In the genomic region with DNA sequence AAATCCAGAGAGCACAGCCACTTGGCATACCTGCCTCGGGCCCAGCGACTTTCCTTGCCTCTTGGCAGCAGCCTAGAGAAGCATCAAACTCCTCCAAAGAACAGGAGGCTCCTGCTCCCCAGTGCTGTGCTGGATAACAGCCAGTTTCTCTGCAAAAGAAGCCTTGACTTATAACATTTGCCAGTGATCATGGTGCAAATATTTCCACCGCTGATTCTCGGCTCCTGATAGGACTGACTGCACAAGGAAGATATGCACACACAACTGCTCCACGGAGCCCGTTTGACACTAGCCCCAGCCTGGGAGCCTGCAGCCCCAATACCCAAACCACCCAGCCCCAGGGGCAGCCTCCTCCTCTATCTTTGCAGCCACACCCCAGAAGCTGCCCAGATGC, we compare ENCODE assay signal across 10 cellular contexts. TPM values are rescaled to one million over a fixed set of nuclear protein-coding genes. Genes with fewer than 3 reads are reported as not detected.
A peak's percentile ranks its signal among the peaks of the same experiment; 100 is the strongest.
DNase-seq lines count a peak whose midpoint lies in the region; ATAC-seq and TF ChIP-seq lines count a peak whose summit lies in the region.
"Had no signal": no experiment of that assay in that cellular context is flagged by ENCODE, and none has a peak within 500 bp of the region (broad histone marks: within the 10 kb centered on the region; RNA-seq: fewer than 3 reads in every experiment).

No MANE protein-coding gene starts in this region.

- DNase-seq in NCI-H226 (peak; percentile 70), colonic mucosa (peak; percentile 37), mucosa of descending colon (peak in 1 of 3 donors; percentile 50), tibial artery (peak; percentile 66 to 83), OCI-LY7 (ENCODE audit: low spot score) (no peak)
- DNase-seq in activated CD4-positive, CD25-positive, alpha-beta regulatory T cell (lab: John Stamatoyannopoulos, UW) = no peak
- DNase-seq: activated naive CD8-positive, alpha-beta T cell treated with anti-CD3 and anti-CD28 coated beads for 36 hours; kidney glomerular epithelial cell; NCI-H1048 had no signal

- ATAC-seq in mucosa of descending colon (peak; percentile 3), GM19328 (IDR thresholded peaks at IDR 0.05; ENCODE audit: unreplicated experiment) (no peak)

- CTCF ChIA-PET in OCI-LY7 (lab: Charles Lee; ENCODE audit: unreplicated experiment) = no interaction called here

- H3K4me1 ChIP-seq in colonic mucosa (peaks cover 53% of the 10 kb centered on the region), mucosa of descending colon (ENCODE audit: low read depth) (peaks cover 59% of the 10 kb centered on the region), tibial artery (peaks cover 16 to 100% (median 96%) of the 10 kb centered on the region in 4 donors), OCI-LY7 (ENCODE audit: insufficient read depth, low read length, poor library complexity, severe bottlenecking) (peaks cover 45% of the 10 kb centered on the region)

- H3K4me3 ChIP-seq in colonic mucosa = no peak overlapping the region
- no peak overlapping the region for H3K4me3 ChIP-seq in mucosa of descending colon
- H3K4me3 ChIP-seq in tibial artery = peak overlapping the region in 1 of 2 donors; percentile 12
- H3K4me3 ChIP-seq in OCI-LY7 (ENCODE audit: low read depth, low read length, poor library complexity, severe bottlenecking) = no peak overlapping the region

- POLR2A ChIA-PET in OCI-LY7 (lab: Charles Lee) = no interaction called here

- H3K27ac ChIP-seq in colonic mucosa (peak overlapping the region; percentile 67), tibial artery (peak overlapping the region; percentile 84 to 85), OCI-LY7 (ENCODE audit: low read depth, low read length, poor library complexity, severe bottlenecking) (no peak overlapping the region)

- H3K27me3 ChIP-seq in colonic mucosa (no peaks in the 10 kb centered on the region), tibial artery (no peaks in the 10 kb centered on the region)

- intact Hi-C loops in colonic mucosa (cut with DNase I) (no loop called here), mucosa of descending colon (cut with DNase I, micrococcal nuclease) (no loop called here), tibial artery (cut with DNase I; ENCODE audit: low total_unique reads) (no loop called here), OCI-LY7 (cut with micrococcal nuclease; ENCODE audit: unreplicated experiment) (no loop called here)

- no peak for TF ChIP-seq CTCF in colonic mucosa (IDR thresholded peaks at IDR 0.05)
- TF ChIP-seq CTCF in mucosa of descending colon (IDR thresholded peaks at IDR 0.05) = no peak
- no peak for TF ChIP-seq CTCF in tibial artery (IDR thresholded peaks at IDR 0.05)
- no peak for TF ChIP-seq CTCF in OCI-LY7 (conservative IDR thresholded peaks at IDR 0.05; ENCODE audit: low read length)

- H2AFZ ChIP-seq in OCI-LY7 (ENCODE audit: low read length) = no peak overlapping the region

- H3K9me3 ChIP-seq in colonic mucosa (no peaks in the 10 kb centered on the region), mucosa of descending colon (no peaks in the 10 kb centered on the region), tibial artery (no peaks in the 10 kb centered on the region), OCI-LY7 (ENCODE audit: low read length) (no peaks in the 10 kb centered on the region)

- H3K79me2 ChIP-seq in OCI-LY7 (ENCODE audit: insufficient read depth, low read depth, low read length) = no peaks in the 10 kb centered on the region

- H3K9ac ChIP-seq in colonic mucosa (ENCODE audit: low read depth in 2 of 2, low read length in 2 of 2) = peak overlapping the region in 1 of 2 donors; percentile 43

- H4K20me1 ChIP-seq in OCI-LY7 (ENCODE audit: insufficient read depth, low read length) = no peaks in the 10 kb centered on the region

- H3K9me2 ChIP-seq in OCI-LY7 (ENCODE audit: insufficient read depth, low read length) = no peaks in the 10 kb centered on the region

- no peak overlapping the region for H3K4me2 ChIP-seq in OCI-LY7 (ENCODE audit: low read length)

- H3K36me3 ChIP-seq in colonic mucosa (no peaks in the 10 kb centered on the region), mucosa of descending colon (ENCODE audit: low read depth) (no peaks in the 10 kb centered on the region), tibial artery (peaks cover 0 to 4% (median 0%) of the 10 kb centered on the region in 3 donors), OCI-LY7 (ENCODE audit: insufficient read depth, low read length) (no peaks in the 10 kb centered on the region)

- no TSS peak for BruUV-seq in OCI-LY7 (replicated peaks; lab: Mats Ljungman, UMichigan)

RNA-seq across cellular contexts. Expression of gene ACSS1, which starts 17.5 kb away (rescaled TPM):
- total RNA-seq in colonic mucosa (10 to 100 TPM; 29.0 to 32.0 TPM), mucosa of descending colon (10 to 100 TPM; 29.8 to 37.9 (median 36.9) TPM), OCI-LY7 (2022) (0.30 and 0.40 TPM in 2 replicates)
- 0.35 and 0.72 TPM in 2 replicates for total RNA-seq in OCI-LY7 (2014; rRNA removed; shearing (Covaris generic))

RNA-seq across cellular contexts. Expression of gene VSX1, which starts 41.5 kb away (rescaled TPM):
- total RNA-seq in colonic mucosa = not detected
- total RNA-seq in mucosa of descending colon = under 1 TPM in 1 of 3 donors, not detected in 2; 0.22 TPM
- not detected in 2 replicates for total RNA-seq in OCI-LY7 (2014; rRNA removed; shearing (Covaris generic))
- not detected in 2 replicates for total RNA-seq in OCI-LY7 (2022)
- total RNA-seq: activated naive CD8-positive, alpha-beta T cell treated with anti-CD3 and anti-CD28 coated beads for 36 hours had no signal

RNA-seq across cellular contexts. Expression of gene APMAP, which starts 47.9 kb away (rescaled TPM):
- 10 to 100 TPM; 43.9 to 63.3 TPM for total RNA-seq in colonic mucosa
- total RNA-seq in mucosa of descending colon = 10 to 100 TPM; 46.3 to 51.5 (median 47.3) TPM
- 27.7 and 29.0 TPM in 2 replicates for total RNA-seq in OCI-LY7 (2014; rRNA removed; shearing (Covaris generic))
- 24.3 and 28.0 TPM in 2 replicates for total RNA-seq in OCI-LY7 (2022)

Comparison
In these comparisons a context has a peak if more than half of its experiments do, and no peak if none do; other contexts are left out.
1. DNase-seq: peak in NCI-H226 (single experiment), colonic mucosa (single experiment) and tibial artery (2 of 2); none in activated CD4-positive, CD25-positive, alpha-beta regulatory T cell (0 of 4) and OCI-LY7 (single experiment).
2. RNA of gene ACSS1, which starts 17.5 kb away (total RNA-seq): 29.8 to 37.9 TPM in mucosa of descending colon and 29.0 to 32.0 TPM in colonic mucosa; 0.30 to 0.72 TPM in OCI-LY7; every median in the first group is over 10 times any median in the second.